Comparison of ENCODE assay signal across 15 cellular contexts in the genomic region with DNA sequence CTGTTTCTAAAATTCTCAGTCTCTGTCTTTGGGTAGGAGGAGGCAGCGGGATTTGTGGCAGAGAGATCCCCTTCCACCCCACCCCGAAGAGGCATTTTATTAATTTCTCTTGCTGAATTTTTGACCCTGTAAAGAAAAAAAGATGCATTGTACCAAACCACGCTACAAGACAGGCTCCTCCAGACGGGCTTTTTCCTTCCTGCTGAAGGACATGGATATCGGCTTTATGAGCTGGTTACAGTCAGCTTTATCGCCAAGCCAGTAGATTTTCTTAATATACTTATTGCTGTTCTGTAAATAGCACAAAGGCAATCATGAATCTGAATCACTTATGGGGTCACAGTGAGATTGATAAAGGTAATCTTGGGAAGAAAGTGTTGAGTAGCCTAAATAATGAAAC. TPM values are rescaled to one million over a fixed set of nuclear protein-coding genes. Genes with fewer than 3 reads are reported as not detected.
A peak's percentile ranks its signal among the peaks of the same experiment; 100 is the strongest.
DNase-seq lines count a peak whose midpoint lies in the region; ATAC-seq and TF ChIP-seq lines count a peak whose summit lies in the region.
"Had no signal": no experiment of that assay in that cellular context is flagged by ENCODE, and none has a peak within 500 bp of the region (broad histone marks: within the 10 kb centered on the region; RNA-seq: fewer than 3 reads in every experiment).

No MANE protein-coding gene starts in this region.

- H4K20me1 ChIP-seq in Karpas-422 (ENCODE audit: insufficient read depth, low read depth, low read length) = peaks cover 27% of the 10 kb centered on the region

- no peak for ATAC-seq in heart right ventricle
- no peak for ATAC-seq in left cardiac atrium
- no peak for ATAC-seq in psoas muscle

- H2AFZ ChIP-seq in Karpas-422 (ENCODE audit: low read length) = no peak overlapping the region

- H3K27me3 ChIP-seq in heart right ventricle (no peaks in the 10 kb centered on the region), psoas muscle (ENCODE audit: insufficient read depth in 3 of 3, low read length in 2 of 3) (no peaks in the 10 kb centered on the region), uterus (no peaks in the 10 kb centered on the region), Karpas-422 (ENCODE audit: low read length) (no peaks in the 10 kb centered on the region; the same call in 1 of the 2 replicates)

- H3K36me3 ChIP-seq in heart right ventricle (no peaks in the 10 kb centered on the region), psoas muscle (ENCODE audit: insufficient read depth in 1 of 2, low read depth in 1 of 2) (no peaks in the 10 kb centered on the region), uterus (no peaks in the 10 kb centered on the region), Karpas-422 (ENCODE audit: insufficient read depth, low read length) (no peaks in the 10 kb centered on the region)

- TF ChIP-seq POLR2A in uterus (IDR thresholded peaks at IDR 0.05) = no peak

- H3K27ac ChIP-seq in heart right ventricle = peak overlapping the region in 9 of 10 donors; percentile 38 to 88 (median 69)
- peak overlapping the region; percentile 12 for H3K27ac ChIP-seq in psoas muscle
- H3K27ac ChIP-seq in uterus = peak overlapping the region; percentile 62 to 77
- no peak overlapping the region for H3K27ac ChIP-seq in Karpas-422 (ENCODE audit: low read length)
- H3K27ac ChIP-seq: KMS-11 had no signal

- no peaks in the 10 kb centered on the region for H3K9me3 ChIP-seq in heart right ventricle
- no peaks in the 10 kb centered on the region for H3K9me3 ChIP-seq in psoas muscle
- H3K9me3 ChIP-seq in uterus = no peaks in the 10 kb centered on the region
- no peaks in the 10 kb centered on the region for H3K9me3 ChIP-seq in Karpas-422 (ENCODE audit: low read length)

- H3K4me1 ChIP-seq in heart right ventricle (peaks cover 14 to 100% (median 97%) of the 10 kb centered on the region in 9 donors), psoas muscle (peaks cover 93% of the 10 kb centered on the region), uterus (peaks cover 0 to 11% of the 10 kb centered on the region in 2 donors), Karpas-422 (ENCODE audit: low read length) (peaks cover 3% of the 10 kb centered on the region; the same call in 1 of the 2 replicates)

- 21 to 33% methylated on average over 6 of the region's 6 CpGs for WGBS in heart right ventricle, 2 donors
- WGBS in psoas muscle, 3 donors = 16 to 43% (median 23%) methylated on average over 6 of the region's 6 CpGs

- no peaks in the 10 kb centered on the region for H3K9me2 ChIP-seq in Karpas-422 (replicated peaks; ENCODE audit: insufficient read depth, low read length)

- DNase-seq in heart right ventricle (no peak), left cardiac atrium (no peak), fibroblast of pulmonary artery (ENCODE audit: low read depth) (no peak), psoas muscle (no peak), uterus (no peak), Karpas-422 (no peak), NCI-H1436 treated with DMSO at 0.1 percent for 48 hours (lab: John Stamatoyannopoulos, UW) (no peak), cerebellar nuclear complex (lab: John Stamatoyannopoulos, UW) (no peak)
- DNase-seq: activated CD8-positive, alpha-beta memory T cell treated with anti-CD3 and anti-CD28 coated beads for 24 hours; activated gamma-delta T cell; NCI-H187; NCI-H774; SHP77 treated with DMSO at 0.1 percent for 48 hours; stimulated activated CD4-positive, alpha-beta T cell treated with anti-CD3 and anti-CD28 coated beads, Interleukin-4, amount 100 ng/mL, for 1 hour had no signal

- TF ChIP-seq CTCF in heart right ventricle (IDR thresholded peaks at IDR 0.05) (no peak), fibroblast of pulmonary artery (IDR thresholded peaks at IDR 0.05; ENCODE audit: low read length, missing control alignments) (no peak), psoas muscle (IDR thresholded peaks at IDR 0.05) (no peak), uterus (IDR thresholded peaks at IDR 0.05) (no peak)

- no peak overlapping the region for H3K9ac ChIP-seq in Karpas-422 (ENCODE audit: low read length)
- H3K9ac ChIP-seq: KMS-11 had no signal

- H3K79me2 ChIP-seq in Karpas-422 (ENCODE audit: low read length) = no peaks in the 10 kb centered on the region

- intact Hi-C loops in heart right ventricle (cut with DNase I) = no loop called here
- intact Hi-C loops in left cardiac atrium (cut with DNase I) = no loop called here
- intact Hi-C loops in psoas muscle (cut with DNase I) = no loop called here
- intact Hi-C loops in uterus (cut with DNase I; ENCODE audit: low total_unique reads) = no loop called here

- H3K4me3 ChIP-seq in heart right ventricle (peak overlapping the region in 9 of 10 donors; percentile 3 to 37 (median 16)), fibroblast of pulmonary artery (replicated peaks; ENCODE audit: low read depth, low read length) (peak overlapping the region; percentile 36), psoas muscle (peak overlapping the region; percentile 50), uterus (no peak overlapping the region), Karpas-422 (ENCODE audit: low read length) (no peak overlapping the region)

- no peak overlapping the region for H3K4me2 ChIP-seq in Karpas-422 (ENCODE audit: low read depth, low read length, poor library complexity, severe bottlenecking)
- H3K4me2 ChIP-seq: KMS-11 had no signal

RNA-seq across cellular contexts. Expression of a gene that starts 24.5 kb away (rescaled TPM):
- total RNA-seq in heart right ventricle = 10 to 100 TPM; 59.7 to 95.0 (median 85.2) TPM
- 10 to 100 TPM; 17.2 to 18.7 TPM for polyA plus RNA-seq in heart right ventricle
- total RNA-seq in left cardiac atrium = 10 to 100 TPM; 52.0 to 60.3 TPM
- 10 to 100 TPM; 54.3 to 93.1 (median 77.8) TPM for total RNA-seq in psoas muscle
- 10 to 100 TPM; 13.3 to 61.9 (median 27.4) TPM for polyA plus RNA-seq in psoas muscle
- total RNA-seq in uterus = 100 to 1,000 TPM in 1 of 4 donors, 10 to 100 TPM in 3; 50.7 to 115 (median 72.0) TPM
- total RNA-seq in Karpas-422 (2014; rRNA removed; shearing (Covaris generic); ENCODE audit: low replicate concordance) = 4.4 and 8.5 TPM in 2 replicates

Comparison
In these comparisons a context has a peak if more than half of its experiments do, and no peak if none do; other contexts are left out.
1. H3K4me3 ChIP-seq: peak in heart right ventricle (9 of 10), fibroblast of pulmonary artery (single experiment) and psoas muscle (single experiment); none in uterus (0 of 2) and Karpas-422 (single experiment).